In the genomic region with DNA sequence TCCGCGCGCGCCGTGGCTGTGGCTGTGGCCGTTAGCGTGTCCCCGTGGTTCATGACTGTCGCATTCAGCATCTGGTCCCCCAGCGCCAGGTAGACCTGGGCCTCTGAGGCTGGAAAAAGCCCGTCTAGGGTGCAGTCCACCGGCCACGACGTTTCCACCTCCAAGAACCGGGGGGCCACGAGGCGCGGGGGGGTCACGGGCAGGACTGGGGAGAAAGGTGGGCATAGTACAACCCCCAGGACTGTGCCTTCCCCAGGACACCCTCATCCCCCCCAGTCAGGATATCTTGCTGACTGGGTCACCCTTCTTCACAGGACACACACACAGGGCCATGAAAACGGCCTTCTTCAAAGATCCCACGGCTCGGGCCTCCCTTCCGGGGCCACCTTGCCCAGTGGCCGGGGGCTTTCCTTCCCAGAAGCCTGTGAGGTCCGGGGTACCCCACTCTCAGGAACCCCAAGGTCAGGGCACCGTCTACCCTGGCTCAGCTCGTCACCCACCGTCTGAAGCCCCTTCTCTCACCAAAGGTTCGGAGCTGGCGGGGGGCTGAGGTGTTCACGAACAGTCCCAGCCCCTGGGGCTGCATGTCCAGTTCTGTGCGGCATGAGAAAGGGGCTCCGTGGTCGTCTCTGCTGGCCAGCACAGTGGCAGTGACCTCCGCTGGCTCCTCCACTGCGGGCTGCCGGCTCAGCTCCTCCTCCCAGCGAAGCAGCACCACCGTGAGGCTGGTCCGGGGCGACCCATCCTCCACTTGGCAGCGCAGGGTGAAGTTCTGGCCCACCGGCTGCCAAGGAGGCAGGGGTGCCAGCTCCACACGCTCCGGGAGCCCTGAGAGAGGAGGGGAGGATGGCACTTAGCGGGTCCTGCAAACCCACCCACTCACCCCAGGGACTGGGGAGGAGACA, we compare ENCODE assay signal across 2 cellular contexts.
TF ChIP-seq lines count a peak whose summit lies in the region.

No MANE protein-coding gene starts in this region.

TF ChIP-seq in SK-N-SH, 30 proteins besides CTCF, POLR2A, EP300 and RAD21:
- TF ChIP-seq SIN3A (IDR thresholded peaks at IDR 0.05; ENCODE audit: borderline replicate concordance, low read depth, low read length) (no peak), MXI1 (IDR thresholded peaks at IDR 0.05; ENCODE audit: low read depth, low read length) (no peak), JUND (IDR thresholded peaks at IDR 0.05) (no peak), ELF1 (IDR thresholded peaks at IDR 0.05) (no peak)

TF ChIP-seq in SK-N-SH treated with all-trans-retinoic acid at 6 μM for 48 hours, 23 proteins besides CTCF, POLR2A, EP300 and RAD21 (continued from another document):
- TF ChIP-seq, protein P1, sequence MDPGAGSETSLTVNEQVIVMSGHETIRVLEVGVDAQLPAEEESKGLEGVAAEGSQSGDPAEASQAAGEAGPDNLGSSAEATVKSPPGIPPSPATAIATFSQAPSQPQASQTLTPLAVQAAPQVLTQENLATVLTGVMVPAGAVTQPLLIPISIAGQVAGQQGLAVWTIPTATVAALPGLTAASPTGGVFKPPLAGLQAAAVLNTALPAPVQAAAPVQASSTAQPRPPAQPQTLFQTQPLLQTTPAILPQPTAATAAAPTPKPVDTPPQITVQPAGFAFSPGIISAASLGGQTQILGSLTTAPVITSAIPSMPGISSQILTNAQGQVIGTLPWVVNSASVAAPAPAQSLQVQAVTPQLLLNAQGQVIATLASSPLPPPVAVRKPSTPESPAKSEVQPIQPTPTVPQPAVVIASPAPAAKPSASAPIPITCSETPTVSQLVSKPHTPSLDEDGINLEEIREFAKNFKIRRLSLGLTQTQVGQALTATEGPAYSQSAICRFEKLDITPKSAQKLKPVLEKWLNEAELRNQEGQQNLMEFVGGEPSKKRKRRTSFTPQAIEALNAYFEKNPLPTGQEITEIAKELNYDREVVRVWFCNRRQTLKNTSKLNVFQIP (CRISPR knock-in tag; IDR thresholded peaks at IDR 0.05; ENCODE audit: borderline replicate concordance, low read depth): no peak
- TF ChIP-seq, protein P2, sequence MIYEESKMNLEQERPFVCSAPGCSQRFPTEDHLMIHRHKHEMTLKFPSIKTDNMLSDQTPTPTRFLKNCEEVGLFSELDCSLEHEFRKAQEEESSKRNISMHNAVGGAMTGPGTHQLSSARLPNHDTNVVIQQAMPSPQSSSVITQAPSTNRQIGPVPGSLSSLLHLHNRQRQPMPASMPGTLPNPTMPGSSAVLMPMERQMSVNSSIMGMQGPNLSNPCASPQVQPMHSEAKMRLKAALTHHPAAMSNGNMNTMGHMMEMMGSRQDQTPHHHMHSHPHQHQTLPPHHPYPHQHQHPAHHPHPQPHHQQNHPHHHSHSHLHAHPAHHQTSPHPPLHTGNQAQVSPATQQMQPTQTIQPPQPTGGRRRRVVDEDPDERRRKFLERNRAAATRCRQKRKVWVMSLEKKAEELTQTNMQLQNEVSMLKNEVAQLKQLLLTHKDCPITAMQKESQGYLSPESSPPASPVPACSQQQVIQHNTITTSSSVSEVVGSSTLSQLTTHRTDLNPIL (CRISPR knock-in tag; IDR thresholded peaks at IDR 0.05; ENCODE audit: low read depth): no peak
- TF ChIP-seq ZNF70 (CRISPR knock-in tag; IDR thresholded peaks at IDR 0.05) (no peak), PPARA (CRISPR knock-in tag; IDR thresholded peaks at IDR 0.05; ENCODE audit: borderline replicate concordance) (no peak)
TF ChIP-seq in SK-N-SH treated with all-trans-retinoic acid at 6 μM for 48 hours: peak in this region for 0.
